ENCODE assay signal across 23 cellular contexts in genomic region chr18:26104037-26104436, GRCh38. TPM values are rescaled to one million over a fixed set of nuclear protein-coding genes. Genes with fewer than 3 reads are reported as not detected.
DNase-seq lines count a peak whose midpoint lies in the region; ATAC-seq, FAIRE-seq and TF ChIP-seq lines count a peak whose summit lies in the region.
"Had no signal": no experiment of that assay in that cellular context is flagged by ENCODE, and none has a peak within 500 bp of the region (broad histone marks: within the 10 kb centered on the region; RNA-seq: fewer than 3 reads in every experiment).

No MANE protein-coding gene starts in this region.

- TF ChIP-seq EP300 in K562 (IDR thresholded peaks at IDR 0.05; ENCODE audit: low read length): no peak

- H3K4me1 Mint-ChIP-seq in mesothelial cell of epicardium: peaks cover 18% of the 10 kb centered on the region
- H3K4me1 Mint-ChIP-seq in activated CD4-positive, alpha-beta T cell treated with anti-CD3 and anti-CD28 coated beads for 36 hours: no peaks in the 10 kb centered on the region
- H3K4me1 Mint-ChIP-seq: CD14-positive monocyte; CD4-positive, alpha-beta memory T cell; IgD-negative memory B cell had no signal

- no peak overlapping the region for H3K4me2 ChIP-seq in K562 (ENCODE audit: insufficient read depth, low read length)
- H3K4me2 ChIP-seq: BLaER1 had no signal

- no peak for FAIRE-seq in K562 (lab: Jason Lieb, UNC)
- FAIRE-seq: H54, HTR-8/SVneo had no signal

- CTCF ChIA-PET in HEK293 (lab: Yijun Ruan, JAX): no interaction called here
- CTCF ChIA-PET in K562 (lab: Yijun Ruan, JAX; ENCODE audit: low intra/inter-chr PET ratio): no interaction called here
- CTCF ChIA-PET in activated CD4-positive, alpha-beta T cell treated with anti-CD3 and anti-CD28 coated beads for 36 hours (lab: Charles Lee): no interaction called here

- no peak overlapping the region for H2AFZ ChIP-seq in K562 (ENCODE audit: low read depth, low read length)

- H3K36me3 ChIP-seq in HEK293 (ENCODE audit: control insufficient read depth in 2 of 2, insufficient read depth in 1 of 2, low read length in 2 of 2) (no peaks in the 10 kb centered on the region), K562 (ENCODE audit: control insufficient read depth, insufficient read depth, low read length) (no peaks in the 10 kb centered on the region)
- H3K36me3 ChIP-seq: BLaER1 had no signal

- TF ChIP-seq RAD21 in K562 (CRISPR knock-in tag; conservative IDR thresholded peaks at IDR 0.05 in 1 of 2, IDR thresholded peaks at IDR 0.05 in 1 of 2): no peak

- no peak overlapping the region for H3K9ac ChIP-seq in K562 (ENCODE audit: insufficient read depth in 1 of 2, low read depth in 2 of 2, low read length in 2 of 2)
- H3K9ac ChIP-seq: BLaER1 had no signal

- H3K27ac Mint-ChIP-seq in mesothelial cell of epicardium: peak overlapping the region; percentile 51
- H3K27ac Mint-ChIP-seq in activated CD4-positive, alpha-beta T cell treated with anti-CD3 and anti-CD28 coated beads for 36 hours: no peak overlapping the region
- H3K27ac Mint-ChIP-seq: CD14-positive monocyte; CD4-positive, alpha-beta memory T cell; HFFc6 had no signal

- no peak for TF ChIP-seq POLR2A in K562 (conservative IDR thresholded peaks at IDR 0.05)

- H3K36me3 Mint-ChIP-seq in mesothelial cell of epicardium: peaks cover 2% of the 10 kb centered on the region
- no peaks in the 10 kb centered on the region for H3K36me3 Mint-ChIP-seq in activated CD4-positive, alpha-beta T cell treated with anti-CD3 and anti-CD28 coated beads for 36 hours (ENCODE audit: low read depth)
- H3K36me3 Mint-ChIP-seq: CD14-positive monocyte; CD4-positive, alpha-beta memory T cell had no signal

- H3K9me3 Mint-ChIP-seq in mesothelial cell of epicardium: peaks cover 27% of the 10 kb centered on the region
- H3K9me3 Mint-ChIP-seq in activated CD4-positive, alpha-beta T cell treated with anti-CD3 and anti-CD28 coated beads for 36 hours (ENCODE audit: low read depth): no peaks in the 10 kb centered on the region
- H3K9me3 Mint-ChIP-seq: CD4-positive, alpha-beta memory T cell; HFFc6 had no signal

- H3K9me3 ChIP-seq in HEK293 (ENCODE audit: control insufficient read depth, insufficient read depth, low read depth, low read length) (no peaks in the 10 kb centered on the region), K562 (replicated peaks; ENCODE audit: control insufficient read depth, insufficient read depth, low read depth, low read length) (no peaks in the 10 kb centered on the region)
- H3K9me3 ChIP-seq: BLaER1 had no signal

- no peaks in the 10 kb centered on the region for H4K20me1 ChIP-seq in K562 (replicated peaks; ENCODE audit: control insufficient read depth, insufficient read depth, low read length)
- H4K20me1 ChIP-seq: BLaER1 had no signal

- intact Hi-C loops in K562 (cut with micrococcal nuclease): no loop called here
- intact Hi-C loops in activated CD4-positive, alpha-beta T cell treated with anti-CD3 and anti-CD28 coated beads for 36 hours (cut with DNase I, micrococcal nuclease): loop anchor here in 1 of 2 experiments (10.0 kb wide), 1 partner anchor 551 kb away; no protein-coding TSS in a partner anchor

- no peak overlapping the region for H3K4me3 Mint-ChIP-seq in mesothelial cell of epicardium
- no peak overlapping the region for H3K4me3 Mint-ChIP-seq in activated CD4-positive, alpha-beta T cell treated with anti-CD3 and anti-CD28 coated beads for 36 hours
- H3K4me3 Mint-ChIP-seq: CD14-positive monocyte; CD4-positive, alpha-beta memory T cell; HFFc6; IgD-negative memory B cell had no signal

- no peaks in the 10 kb centered on the region for H3K9me1 ChIP-seq in K562 (ENCODE audit: control insufficient read depth, insufficient read depth, low read length)

- H3K79me2 ChIP-seq in K562 (ENCODE audit: control insufficient read depth, insufficient read depth, low read length): no peaks in the 10 kb centered on the region

- POLR2A ChIA-PET in HEK293 (lab: Yijun Ruan, JAX): no interaction called here
- POLR2A ChIA-PET in K562 (lab: Yijun Ruan, JAX): interaction anchor here (0.6 kb wide), 1 partner anchor 214 kb away, joined by 3 read pairs; no protein-coding TSS in a partner anchor
- POLR2A ChIA-PET in activated CD4-positive, alpha-beta T cell treated with anti-CD3 and anti-CD28 coated beads for 36 hours (lab: Charles Lee): no interaction called here

- H3K27ac ChIP-seq in HEK293 (ENCODE audit: extremely low read depth, low read depth, low read length) (no peak overlapping the region), K562 (ENCODE audit: extremely low read depth, low read depth, low read length) (no peak overlapping the region)
- H3K27ac ChIP-seq: BLaER1 had no signal

- TF ChIP-seq CTCF in HEK293 (tag by site-specific recombination; IDR thresholded peaks at IDR 0.05): no peak
- no peak for TF ChIP-seq CTCF in K562 (IDR thresholded peaks at IDR 0.05 in 2 of 3, conservative IDR thresholded peaks at IDR 0.05 in 1 of 3; ENCODE audit: insufficient read depth in 2 of 3, low read depth in 1 of 3, low read length in 3 of 3)
- TF ChIP-seq CTCF in mesothelial cell of epicardium (IDR thresholded peaks at IDR 0.05; ENCODE audit: unreplicated experiment): no peak

- no peak for ATAC-seq in K562
- no peak for ATAC-seq in activated CD4-positive, alpha-beta T cell treated with anti-CD3 and anti-CD28 coated beads for 36 hours

- in situ Hi-C loops in K562 (cut with MboI): no loop called here

- H3K4me3 ChIP-seq in HEK293 (ENCODE audit: low read depth, low read length) (no peak overlapping the region), K562 (no peak overlapping the region)
- H3K4me3 ChIP-seq: BLaER1 had no signal

- H3K4me1 ChIP-seq in HEK293 (ENCODE audit: control insufficient read depth, insufficient read depth, low read length): no peaks in the 10 kb centered on the region
- H3K4me1 ChIP-seq in K562 (replicated peaks in 1 of 2; ENCODE audit: control insufficient read depth in 2 of 2, insufficient read depth in 2 of 2, low read length in 2 of 2): no peaks in the 10 kb centered on the region
- H3K4me1 ChIP-seq: BLaER1 had no signal

- no TSS peak for BruUV-seq in K562 (replicated peaks; lab: Mats Ljungman, UMichigan)

- DNase-seq in NCI-H524 (lab: John Stamatoyannopoulos, UW) (peak; percentile 0 to 36), NCI-H524 treated with DMSO at 0.1 percent for 48 hours (lab: John Stamatoyannopoulos, UW) (no peak), K562 (ENCODE audit: extremely low read depth in 1 of 4, low spot score in 3 of 4) (no peak), mesothelial cell of epicardium (ENCODE audit: low spot score in 2 of 2, unreplicated experiment in 2 of 2) (no peak), DMS53 (lab: John Stamatoyannopoulos, UW) (no peak)
- no peak for DNase-seq in stimulated activated CD4-positive, alpha-beta T cell treated with anti-CD3 and anti-CD28 coated beads, Interleukin-2, amount 100 ng/mL, for 24 hours
- no peak for DNase-seq in activated CD4-positive, alpha-beta T cell treated with anti-CD3 and anti-CD28 coated beads for 36 hours
- DNase-seq: 8988T, DMS153, DMS79 treated with DMSO at 0.1 percent for 48 hours, GF-D8, HCEC 1CT, HFFc6, KG1 had no signal

- H3K27me3 ChIP-seq in K562 (ENCODE audit: control insufficient read depth in 2 of 2, insufficient read depth in 2 of 2, low read length in 2 of 2): peaks cover 0 to 3% of the 10 kb centered on the region in 2 experiments; a peak in 2 of 5 replicates
- H3K27me3 ChIP-seq: BLaER1 had no signal

- no peaks in the 10 kb centered on the region for H3K27me3 Mint-ChIP-seq in mesothelial cell of epicardium (ENCODE audit: low read depth)
- no peaks in the 10 kb centered on the region for H3K27me3 Mint-ChIP-seq in activated CD4-positive, alpha-beta T cell treated with anti-CD3 and anti-CD28 coated beads for 36 hours
- H3K27me3 Mint-ChIP-seq: CD4-positive, alpha-beta memory T cell; IgD-negative memory B cell had no signal

RNA-seq across cellular contexts. Expression of gene SS18, which starts 13.6 kb away (rescaled TPM):
- 206 and 321 TPM in 2 replicates for total RNA-seq in K562 (2011; cell fraction: chromatin; rRNA removed; ENCODE audit: low replicate concordance)
- total RNA-seq in K562 (2011; cell fraction: nucleolus; rRNA removed): 84.7 and 132 TPM in 2 replicates
- total RNA-seq in K562 (2011; cell fraction: nucleoplasm; rRNA removed): 158 and 161 TPM in 2 replicates
- total RNA-seq in K562 (2014; rRNA removed) (77.3 and 91.8 TPM in 2 replicates), K562 (2014; rRNA removed; fragmentation: Illumina TruSeq; extraction: Trizol) (103 and 104 TPM in 2 replicates), K562 (2015; rRNA removed; fragmentation: Illumina TruSeq; extraction: Trizol) (117 and 132 TPM in 2 replicates), K562 (2021) (66.5 and 71.3 TPM in 2 replicates), mesothelial cell of epicardium (95.2 to 98.2 TPM (median 97.9 TPM) in 3 replicates)
- polyA plus RNA-seq in K562 (2011; rRNA removed) (182 and 190 TPM in 2 replicates), K562 (2014; fragmentation: Illumina TruSeq; extraction: Trizol) (95.7 and 116 TPM in 2 replicates), K562 (2014; fragmentation: Nextera tagmentation; extraction: Ambion mirVana) (10 to 100 TPM; 30.9 to 87.7 TPM), K562 (2014; rRNA removed) (102 and 112 TPM in 2 replicates)
- 136 and 147 TPM in 2 replicates for polyA plus RNA-seq in K562 (2011; cell fraction: cytosol; rRNA removed)
- 310 and 371 TPM in 2 replicates for polyA plus RNA-seq in K562 (2011; cell fraction: nucleus; rRNA removed)
- 59.1 and 62.0 TPM in 2 replicates for polyA plus RNA-seq in K562 (2012)
- polyA minus RNA-seq in K562 (2011; rRNA and poly(A)+ RNA removed): 230 and 264 TPM in 2 replicates
- polyA minus RNA-seq in K562 (2011; cell fraction: cytosol; rRNA and poly(A)+ RNA removed): 110 and 118 TPM in 2 replicates
- polyA minus RNA-seq in K562 (2011; cell fraction: nucleus; rRNA and poly(A)+ RNA removed): 170 and 288 TPM in 2 replicates
- 10 to 100 TPM; 57.8 to 69.7 TPM for total RNA-seq in activated CD4-positive, alpha-beta T cell treated with anti-CD3 and anti-CD28 coated beads for 36 hours

RNA-seq across cellular contexts. Expression of gene PSMA8, which starts 29.6 kb away (rescaled TPM):
- not detected in 2 replicates for total RNA-seq in K562 (2011; cell fraction: chromatin; rRNA removed; ENCODE audit: low replicate concordance)
- total RNA-seq in K562 (2011; cell fraction: nucleolus; rRNA removed): not detected in 2 replicates
- total RNA-seq in K562 (2011; cell fraction: nucleoplasm; rRNA removed): not detected in 2 replicates
- total RNA-seq in K562 (2014; rRNA removed) (not detected in 2 replicates), K562 (2014; rRNA removed; fragmentation: Illumina TruSeq; extraction: Trizol) (not detected in 2 replicates), K562 (2015; rRNA removed; fragmentation: Illumina TruSeq; extraction: Trizol) (not detected in 2 replicates), K562 (2021) (not detected in 2 replicates), mesothelial cell of epicardium (0.22 TPM in 1 of 3 replicates, not detected in the others)
- polyA plus RNA-seq in K562 (2011; rRNA removed) (not detected in 2 replicates), K562 (2014; fragmentation: Illumina TruSeq; extraction: Trizol) (not detected in 2 replicates), K562 (2014; fragmentation: Nextera tagmentation; extraction: Ambion mirVana) (not detected), K562 (2014; rRNA removed) (not detected in 2 replicates)
- not detected in 2 replicates for polyA plus RNA-seq in K562 (2011; cell fraction: cytosol; rRNA removed)
- polyA plus RNA-seq in K562 (2011; cell fraction: nucleus; rRNA removed): not detected in 2 replicates
- not detected in 2 replicates for polyA plus RNA-seq in K562 (2012)
- polyA minus RNA-seq in K562 (2011; rRNA and poly(A)+ RNA removed): not detected in 2 replicates
- polyA minus RNA-seq in K562 (2011; cell fraction: cytosol; rRNA and poly(A)+ RNA removed): not detected in 2 replicates
- polyA minus RNA-seq in K562 (2011; cell fraction: nucleus; rRNA and poly(A)+ RNA removed): not detected in 2 replicates
- 1 to 10 TPM; 1.4 to 2.0 TPM for total RNA-seq in activated CD4-positive, alpha-beta T cell treated with anti-CD3 and anti-CD28 coated beads for 36 hours
- total RNA-seq: A673, HFFc6 had no signal
- polyA plus RNA-seq: AG04450 had no signal

Comparison
In these comparisons a context has a peak if more than half of its experiments do, and no peak if none do; other contexts are left out.
1. DNase-seq: peak in NCI-H524 (2 of 2); none in NCI-H524 treated with DMSO at 0.1 percent for 48 hours (single experiment), K562 (0 of 4), mesothelial cell of epicardium (0 of 2), DMS53 (single experiment), stimulated activated CD4-positive, alpha-beta T cell treated with anti-CD3 and anti-CD28 coated beads, Interleukin-2, amount 100 ng/mL, for 24 hours (0 of 2) and activated CD4-positive, alpha-beta T cell treated with anti-CD3 and anti-CD28 coated beads for 36 hours (single experiment).